35 cellular contexts compared by ENCODE assay signal in genomic region chr16:2232094-2232990, GRCh38.
"Had no signal": no experiment of that assay in that cellular context is flagged by ENCODE, and none has a peak within 500 bp of the region (broad histone marks: within the 10 kb centered on the region; RNA-seq: fewer than 3 reads in every experiment).

No MANE protein-coding gene starts in this region.

- H3K4me3 ChIP-seq: Peyer's patch had no signal

- H3K9me3 Mint-ChIP-seq: activated CD4-positive, alpha-beta T cell treated with anti-CD3 and anti-CD28 coated beads, Interleukin-2, amount 10 ng/mL, durations not matched to agents 24 days and 14 days; activated CD8-positive, alpha-beta T cell treated with anti-CD3 and anti-CD28 coated beads for 36 hours; activated naive CD8-positive, alpha-beta T cell treated with anti-CD3 and anti-CD28 coated beads for 36 hours; activated T-cell treated with anti-CD3 and anti-CD28 coated beads, Interleukin-2, amount 50 U/mL, for 72 hours; activated T-helper 17 cell treated with anti-CD3 and anti-CD28 coated beads, Interleukin-2, amount 50 U/mL, for 72 hours had no signal

- H3K27ac ChIP-seq: brain microvascular endothelial cell, Peyer's patch had no signal

- DNase-seq: activated CD4-positive, alpha-beta T cell treated with anti-CD3 and anti-CD28 coated beads, Interleukin-2, amount 10 ng/mL, durations not matched to agents 24 days and 14 days; activated CD4-positive, alpha-beta T cell treated with anti-CD3 and anti-CD28 coated beads, Interleukin-2, amount 50 U/mL, for 4 hours; activated CD8-positive, alpha-beta T cell treated with anti-CD3 and anti-CD28 coated beads for 36 hours; activated effector memory CD4-positive, alpha-beta T cell treated with anti-CD3 and anti-CD28 coated beads, Interleukin-2, amount 50 U/mL, for 16 hours; activated naive CD4-positive, alpha-beta T cell; activated naive CD4-positive, alpha-beta T cell treated with anti-CD3 and anti-CD28 coated beads, Interleukin-2, amount 50 U/mL, for 16 hours; activated naive CD8-positive, alpha-beta T cell treated with anti-CD3 and anti-CD28 coated beads for 36 hours; activated T-cell treated with anti-CD3 and anti-CD28 coated beads, Interleukin-2, amount 50 U/mL, for 1 hour; activated T-cell treated with anti-CD3 and anti-CD28 coated beads, Interleukin-2, amount 50 U/mL, for 72 hours; amniotic stem cell; aorta; brain microvascular endothelial cell; central memory CD4-positive, alpha-beta T cell; Kasumi-1; KBM-7; MM.1S; MV-4-11; NCI-H1092 treated with DMSO at 0.1 percent for 48 hours; NCI-H146; NCI-H2029 treated with DMSO at 0.1 percent for 48 hours; NCI-H2107; NCI-H2171; NCI-H510A; NCI-H526; NCI-H748 treated with DMSO at 0.1 percent for 48 hours; NK-92 treated with Interleukin-12 subunit alpha and Interleukin-12 subunit beta, amount 100 ng/mL, for 24 hours; PC-3; Peyer's patch; Right ventricle myocardium superior; RPMI8226; SW 1271; T-helper 1 cell; T-helper 2 cell; T1000 had no signal

- H3K4me1 Mint-ChIP-seq: activated CD4-positive, alpha-beta T cell treated with anti-CD3 and anti-CD28 coated beads, Interleukin-2, amount 10 ng/mL, durations not matched to agents 24 days and 14 days; activated naive CD8-positive, alpha-beta T cell treated with anti-CD3 and anti-CD28 coated beads for 36 hours; activated T-helper 17 cell treated with anti-CD3 and anti-CD28 coated beads, Interleukin-2, amount 50 U/mL, for 72 hours had no signal

- H3K4me3 Mint-ChIP-seq: activated CD4-positive, alpha-beta T cell treated with anti-CD3 and anti-CD28 coated beads, Interleukin-2, amount 10 ng/mL, durations not matched to agents 24 days and 14 days; activated CD8-positive, alpha-beta T cell treated with anti-CD3 and anti-CD28 coated beads for 36 hours; activated naive CD8-positive, alpha-beta T cell treated with anti-CD3 and anti-CD28 coated beads for 36 hours; activated T-cell treated with anti-CD3 and anti-CD28 coated beads, Interleukin-2, amount 50 U/mL, for 72 hours; activated T-helper 17 cell treated with anti-CD3 and anti-CD28 coated beads, Interleukin-2, amount 50 U/mL, for 72 hours had no signal

- ATAC-seq: activated CD8-positive, alpha-beta T cell treated with anti-CD3 and anti-CD28 coated beads for 36 hours; activated T-cell treated with anti-CD3 and anti-CD28 coated beads, Interleukin-2, amount 50 U/mL, for 72 hours; activated T-helper 17 cell treated with anti-CD3 and anti-CD28 coated beads, Interleukin-2, amount 50 U/mL, for 72 hours; PC-3 had no signal

- H3K9me3 ChIP-seq: Peyer's patch had no signal

- H3K27me3 Mint-ChIP-seq: activated CD4-positive, alpha-beta T cell treated with anti-CD3 and anti-CD28 coated beads, Interleukin-2, amount 10 ng/mL, durations not matched to agents 24 days and 14 days; activated CD8-positive, alpha-beta T cell treated with anti-CD3 and anti-CD28 coated beads for 36 hours; activated T-helper 17 cell treated with anti-CD3 and anti-CD28 coated beads, Interleukin-2, amount 50 U/mL, for 72 hours had no signal

- H3K27ac Mint-ChIP-seq: activated CD4-positive, alpha-beta T cell treated with anti-CD3 and anti-CD28 coated beads, Interleukin-2, amount 10 ng/mL, durations not matched to agents 24 days and 14 days; activated CD8-positive, alpha-beta T cell treated with anti-CD3 and anti-CD28 coated beads for 36 hours; activated naive CD8-positive, alpha-beta T cell treated with anti-CD3 and anti-CD28 coated beads for 36 hours; activated T-cell treated with anti-CD3 and anti-CD28 coated beads, Interleukin-2, amount 50 U/mL, for 72 hours; activated T-helper 17 cell treated with anti-CD3 and anti-CD28 coated beads, Interleukin-2, amount 50 U/mL, for 72 hours had no signal
